8 cellular contexts compared by ENCODE assay signal in the genomic region with DNA sequence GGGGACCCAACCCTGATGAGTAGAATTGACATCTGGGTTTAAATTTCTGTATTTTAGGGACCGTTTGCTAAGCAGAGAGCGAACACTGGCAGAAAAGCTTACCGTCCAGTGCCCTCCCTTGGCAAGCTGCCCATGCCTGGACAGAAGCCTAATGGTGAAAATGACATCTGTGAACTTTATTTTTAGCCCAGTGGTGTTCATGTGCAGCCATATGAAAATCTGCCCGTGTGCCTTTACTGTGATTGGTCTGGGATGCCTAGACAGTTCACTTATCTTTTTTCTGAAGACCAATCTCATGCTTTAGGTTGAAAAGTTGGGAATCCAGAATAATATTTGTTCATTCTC. TPM values are rescaled to one million over a fixed set of nuclear protein-coding genes. Genes with fewer than 3 reads are reported as not detected.
A peak's percentile ranks its signal among the peaks of the same experiment; 100 is the strongest.
DNase-seq lines count a peak whose midpoint lies in the region; ATAC-seq, FAIRE-seq and TF ChIP-seq lines count a peak whose summit lies in the region.

No MANE protein-coding gene starts in this region.

- H3K4me1 ChIP-seq in pancreas (peaks cover 0 to 18% (median 3%) of the 10 kb centered on the region in 3 donors), Karpas-422 (ENCODE audit: low read length) (no peaks in the 10 kb centered on the region)

- H3K36me3 ChIP-seq in pancreas (no peaks in the 10 kb centered on the region), Karpas-422 (ENCODE audit: insufficient read depth, low read length) (no peaks in the 10 kb centered on the region)

- H3K9me2 ChIP-seq in Karpas-422 (replicated peaks; ENCODE audit: insufficient read depth, low read length) = no peaks in the 10 kb centered on the region

- no peak overlapping the region for H3K9ac ChIP-seq in Karpas-422 (ENCODE audit: low read length)

- intact Hi-C loops in Right ventricle myocardium superior (cut with DNase I) (loop anchor here (10.0 kb wide), 1 partner anchor 123 kb away; no protein-coding TSS in a partner anchor), pancreas (cut with DNase I) (loop anchor here in 1 of 3 donors (10.0 kb wide), 1 partner anchor 53 kb away; a partner anchor contains a TSS)

- TF ChIP-seq CTCF in pancreas (IDR thresholded peaks at IDR 0.05) = no peak

- H2AFZ ChIP-seq in Karpas-422 (ENCODE audit: low read length) = no peak overlapping the region

- H3K27me3 ChIP-seq in pancreas (no peaks in the 10 kb centered on the region), Karpas-422 (ENCODE audit: low read length) (no peaks in the 10 kb centered on the region)

- ATAC-seq in Right ventricle myocardium superior (ENCODE audit: poor library complexity) (peak; percentile 10), pancreas (peak in 1 of 4 donors; percentile 1), HG03432 (IDR thresholded peaks at IDR 0.05; ENCODE audit: unreplicated experiment) (no peak)

- H3K79me2 ChIP-seq in Karpas-422 (ENCODE audit: low read length) = no peaks in the 10 kb centered on the region

- no peak for FAIRE-seq in pancreas (lab: Jason Lieb, UNC)

- peak overlapping the region in 3 of 4 donors; percentile 64 to 97 (median 93) for H3K27ac ChIP-seq in pancreas
- H3K27ac ChIP-seq in Karpas-422 (ENCODE audit: low read length) = no peak overlapping the region

- peak overlapping the region; percentile 41 to 92 (median 64) for H3K4me3 ChIP-seq in pancreas
- no peak overlapping the region for H3K4me3 ChIP-seq in Karpas-422 (ENCODE audit: low read length)

- DNase-seq in COLO668 (lab: John Stamatoyannopoulos, UW; ENCODE audit: unreplicated experiment) (peak; percentile 38), SHP77 (lab: John Stamatoyannopoulos, UW) (peak; percentile 12 to 23), Right ventricle myocardium superior (peak; percentile 71), pancreas (peak in 5 of 6 donors; percentile 30 to 77 (median 48)), NCI-H2196 (lab: John Stamatoyannopoulos, UW; ENCODE audit: unreplicated experiment) (no peak), Karpas-422 (no peak)
- DNase-seq in stimulated activated CD4-positive, alpha-beta T cell treated with anti-CD3 and anti-CD28 coated beads, Interleukin-4, amount 100 ng/mL, for 24 hours = no peak

- H3K9me3 ChIP-seq in pancreas (no peaks in the 10 kb centered on the region), Karpas-422 (ENCODE audit: low read length) (no peaks in the 10 kb centered on the region)

- no peak overlapping the region for H3K4me2 ChIP-seq in Karpas-422 (ENCODE audit: low read depth, low read length, poor library complexity, severe bottlenecking)

- 11 to 16% methylated on average over 4 of the region's 4 CpGs for WGBS in pancreas, 2 donors

- no peaks in the 10 kb centered on the region for H4K20me1 ChIP-seq in Karpas-422 (ENCODE audit: insufficient read depth, low read depth, low read length)

RNA-seq across cellular contexts. Expression of a gene that starts 1.1 kb away (rescaled TPM):
- total RNA-seq in Right ventricle myocardium superior (27.2 TPM), pancreas (1 to 10 TPM; 1.7 to 6.5 (median 2.6) TPM)
- polyA plus RNA-seq in pancreas = 1 to 10 TPM; 3.6 to 5.0 TPM
- total RNA-seq in Karpas-422 (2014; rRNA removed; shearing (Covaris generic); ENCODE audit: low replicate concordance) = not detected in 2 replicates

RNA-seq across cellular contexts. Expression of a gene that starts 56.1 kb away (rescaled TPM):
- total RNA-seq in Right ventricle myocardium superior = 2.0 TPM
- 10 to 100 TPM in 2 of 6 donors, 1 to 10 TPM in 4; 3.6 to 11.5 (median 7.3) TPM for total RNA-seq in pancreas
- polyA plus RNA-seq in pancreas = 10 to 100 TPM; 13.1 to 14.8 TPM
- total RNA-seq in Karpas-422 (2014; rRNA removed; shearing (Covaris generic); ENCODE audit: low replicate concordance) = not detected in 2 replicates

Comparison
In these comparisons a context has a peak if more than half of its experiments do, and no peak if none do; other contexts are left out.
1. DNase-seq: peak in COLO668 (single experiment), SHP77 (2 of 2), Right ventricle myocardium superior (single experiment) and pancreas (5 of 6); none in NCI-H2196 (single experiment), stimulated activated CD4-positive, alpha-beta T cell treated with anti-CD3 and anti-CD28 coated beads, Interleukin-4, amount 100 ng/mL, for 24 hours (single experiment) and Karpas-422 (single experiment).